Comparison of ENCODE assay signal across 33 cellular contexts in the genomic region with DNA sequence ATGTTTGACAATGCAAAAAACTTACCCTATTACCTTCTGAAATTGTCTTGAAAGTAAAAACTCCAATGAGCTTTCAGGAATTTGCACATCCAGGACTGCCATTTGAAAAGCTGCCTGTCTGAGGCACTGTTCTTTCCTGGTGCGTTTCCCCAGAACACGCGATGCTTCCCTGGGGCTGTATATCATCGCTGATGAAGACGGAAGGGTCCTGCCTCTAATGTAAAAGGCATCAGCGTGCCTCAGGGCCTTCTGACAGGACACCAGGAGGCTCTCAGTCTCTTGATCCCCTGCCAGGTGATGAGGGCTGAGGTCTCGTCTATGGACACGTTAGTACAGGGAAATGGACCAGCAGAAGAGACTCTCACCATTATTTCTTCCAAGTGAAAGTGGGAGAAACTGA.
"Had no signal": no experiment of that assay in that cellular context is flagged by ENCODE, and none has a peak within 500 bp of the region (broad histone marks: within the 10 kb centered on the region; RNA-seq: fewer than 3 reads in every experiment).

No MANE protein-coding gene starts in this region.

- H3K27ac ChIP-seq: ascending aorta, coronary artery, dorsolateral prefrontal cortex, gastrocnemius medialis, heart left ventricle, WERI-Rb-1 had no signal

- DNase-seq: activated B cell treated with CpG ODN at 0.5 μM for 24 hours; activated CD4-positive, alpha-beta memory T cell treated with anti-CD3 and anti-CD28 coated beads for 36 hours; activated CD4-positive, alpha-beta T cell treated with anti-CD3 and anti-CD28 coated beads for 36 hours; activated CD4-positive, alpha-beta T cell treated with anti-CD3 and anti-CD28 coated beads, Interleukin-2, amount 10 ng/mL, durations not matched to agents 24 days and 14 days; activated CD4-positive, CD25-positive, alpha-beta regulatory T cell treated with anti-CD3 and anti-CD28 coated beads, Interleukin-2, amount 50 U/mL, for 72 hours; activated CD8-positive, alpha-beta memory T cell treated with anti-CD3 and anti-CD28 coated beads, Interleukin-2, amount 50 U/mL, for 48 hours; activated CD8-positive, alpha-beta T cell treated with anti-CD3 and anti-CD28 coated beads, Interleukin-2, amount 10 ng/mL, durations not matched to agents 7 days and 5 days; activated gamma-delta T cell; activated naive CD4-positive, alpha-beta T cell; activated naive CD4-positive, alpha-beta T cell treated with anti-CD3 and anti-CD28 coated beads, Interleukin-2, amount 10 ng/mL, durations not matched to agents 7 days and 5 days; activated naive CD8-positive, alpha-beta T cell treated with anti-CD3 and anti-CD28 coated beads, Interleukin-2, amount 10 ng/mL, durations not matched to agents 7 days and 5 days; activated T-cell treated with anti-CD3 and anti-CD28 coated beads for 4 hours; activated T-cell treated with anti-CD3 and anti-CD28 coated beads, Interleukin-2, amount 50 U/mL, for 24 hours; activated T-cell treated with anti-CD3 and anti-CD28 coated beads, Interleukin-2, amount 50 U/mL, for 72 hours; dorsolateral prefrontal cortex; effector CD8-positive, alpha-beta T cell; foreskin fibroblast; gastrocnemius medialis; glutamatergic neuron; heart left ventricle; T-helper 1 cell; T-helper 17 cell; T1000; WERI-Rb-1 had no signal

- H3K27me3 Mint-ChIP-seq: activated B cell treated with CpG ODN at 0.5 μM for 24 hours; activated CD4-positive, alpha-beta memory T cell treated with anti-CD3 and anti-CD28 coated beads for 36 hours; activated CD4-positive, alpha-beta T cell treated with anti-CD3 and anti-CD28 coated beads, Interleukin-2, amount 10 ng/mL, durations not matched to agents 24 days and 14 days; activated naive CD4-positive, alpha-beta T cell treated with anti-CD3 and anti-CD28 coated beads, Interleukin-2, amount 10 ng/mL, durations not matched to agents 7 days and 5 days; activated naive CD8-positive, alpha-beta T cell treated with anti-CD3 and anti-CD28 coated beads, Interleukin-2, amount 10 ng/mL, durations not matched to agents 7 days and 5 days; activated T-cell treated with anti-CD3 and anti-CD28 coated beads, Interleukin-2, amount 50 U/mL, for 24 hours; central memory CD8-positive, alpha-beta T cell; dendritic cell treated with granulocyte-macrophage colony-stimulating factor and Interleukin-4, amounts not matched to agents 40 ng/mL and 50 ng/mL, for 4 days had no signal

- H3K27me3 ChIP-seq: ascending aorta, gastrocnemius medialis had no signal

- H3K4me1 ChIP-seq: ascending aorta, gastrocnemius medialis, heart left ventricle had no signal

- ATAC-seq: activated CD4-positive, alpha-beta T cell treated with anti-CD3 and anti-CD28 coated beads for 36 hours; activated CD8-positive, alpha-beta T cell treated with anti-CD3 and anti-CD28 coated beads, Interleukin-2, amount 10 ng/mL, durations not matched to agents 7 days and 5 days; activated naive CD4-positive, alpha-beta T cell treated with anti-CD3 and anti-CD28 coated beads, Interleukin-2, amount 50 U/mL, for 72 hours; activated T-cell treated with anti-CD3 and anti-CD28 coated beads, Interleukin-2, amount 50 U/mL, for 72 hours; esophagus mucosa; gastrocnemius medialis; heart left ventricle; T-helper 17 cell had no signal

- FAIRE-seq: bronchial epithelial cell had no signal

- H3K9me3 Mint-ChIP-seq: activated B cell treated with CpG ODN at 0.5 μM for 24 hours; activated CD4-positive, alpha-beta memory T cell treated with anti-CD3 and anti-CD28 coated beads for 36 hours; activated CD4-positive, alpha-beta T cell treated with anti-CD3 and anti-CD28 coated beads, Interleukin-2, amount 10 ng/mL, durations not matched to agents 24 days and 14 days; activated naive CD4-positive, alpha-beta T cell treated with anti-CD3 and anti-CD28 coated beads, Interleukin-2, amount 10 ng/mL, durations not matched to agents 7 days and 5 days; activated naive CD4-positive, alpha-beta T cell treated with anti-CD3 and anti-CD28 coated beads, Interleukin-2, amount 50 U/mL, for 72 hours; activated T-cell treated with anti-CD3 and anti-CD28 coated beads, Interleukin-2, amount 50 U/mL, for 24 hours; activated T-cell treated with anti-CD3 and anti-CD28 coated beads, Interleukin-2, amount 50 U/mL, for 72 hours; central memory CD8-positive, alpha-beta T cell; T-helper 2 cell treated with Interferon-gamma antibody and Interleukin-4, amounts not matched to agents 5 μg/mL and 100 μg/mL, for 36 hours had no signal

- H3K27ac Mint-ChIP-seq: activated B cell treated with CpG ODN at 0.5 μM for 24 hours; activated CD4-positive, alpha-beta memory T cell treated with anti-CD3 and anti-CD28 coated beads for 36 hours; activated CD4-positive, alpha-beta T cell treated with anti-CD3 and anti-CD28 coated beads for 36 hours; activated CD4-positive, alpha-beta T cell treated with anti-CD3 and anti-CD28 coated beads, Interleukin-2, amount 10 ng/mL, durations not matched to agents 24 days and 14 days; activated CD8-positive, alpha-beta T cell treated with anti-CD3 and anti-CD28 coated beads, Interleukin-2, amount 10 ng/mL, durations not matched to agents 7 days and 5 days; activated naive CD4-positive, alpha-beta T cell treated with anti-CD3 and anti-CD28 coated beads, Interleukin-2, amount 10 ng/mL, durations not matched to agents 7 days and 5 days; activated naive CD4-positive, alpha-beta T cell treated with anti-CD3 and anti-CD28 coated beads, Interleukin-2, amount 50 U/mL, for 72 hours; activated naive CD8-positive, alpha-beta T cell treated with anti-CD3 and anti-CD28 coated beads, Interleukin-2, amount 10 ng/mL, durations not matched to agents 7 days and 5 days; activated T-cell treated with anti-CD3 and anti-CD28 coated beads, Interleukin-2, amount 50 U/mL, for 24 hours; activated T-cell treated with anti-CD3 and anti-CD28 coated beads, Interleukin-2, amount 50 U/mL, for 72 hours; brain; dendritic cell treated with granulocyte-macrophage colony-stimulating factor and Interleukin-4, amounts not matched to agents 40 ng/mL and 50 ng/mL, for 4 days; T-helper 17 cell; T-helper 2 cell treated with Interferon-gamma antibody and Interleukin-4, amounts not matched to agents 5 μg/mL and 100 μg/mL, for 36 hours had no signal

- H3K4me1 Mint-ChIP-seq: activated B cell treated with CpG ODN at 0.5 μM for 24 hours; activated CD4-positive, alpha-beta T cell treated with anti-CD3 and anti-CD28 coated beads for 36 hours; activated CD4-positive, alpha-beta T cell treated with anti-CD3 and anti-CD28 coated beads, Interleukin-2, amount 10 ng/mL, durations not matched to agents 24 days and 14 days; activated naive CD4-positive, alpha-beta T cell treated with anti-CD3 and anti-CD28 coated beads, Interleukin-2, amount 10 ng/mL, durations not matched to agents 7 days and 5 days; activated naive CD8-positive, alpha-beta T cell treated with anti-CD3 and anti-CD28 coated beads, Interleukin-2, amount 10 ng/mL, durations not matched to agents 7 days and 5 days; central memory CD8-positive, alpha-beta T cell; T-helper 17 cell had no signal

- H3K36me3 ChIP-seq: ascending aorta, gastrocnemius medialis, heart left ventricle, WERI-Rb-1 had no signal

- H3K4me3 ChIP-seq: ascending aorta, coronary artery, dorsolateral prefrontal cortex, gastrocnemius medialis, heart left ventricle had no signal

- H3K36me3 Mint-ChIP-seq: activated CD4-positive, alpha-beta memory T cell treated with anti-CD3 and anti-CD28 coated beads for 36 hours; activated naive CD4-positive, alpha-beta T cell treated with anti-CD3 and anti-CD28 coated beads, Interleukin-2, amount 10 ng/mL, durations not matched to agents 7 days and 5 days; activated naive CD4-positive, alpha-beta T cell treated with anti-CD3 and anti-CD28 coated beads, Interleukin-2, amount 50 U/mL, for 72 hours; activated naive CD8-positive, alpha-beta T cell treated with anti-CD3 and anti-CD28 coated beads, Interleukin-2, amount 10 ng/mL, durations not matched to agents 7 days and 5 days; brain had no signal

- H3K9me3 ChIP-seq: ascending aorta, gastrocnemius medialis, heart left ventricle had no signal

- H3K4me3 Mint-ChIP-seq: activated B cell treated with CpG ODN at 0.5 μM for 24 hours; activated CD4-positive, alpha-beta memory T cell treated with anti-CD3 and anti-CD28 coated beads for 36 hours; activated CD4-positive, alpha-beta T cell treated with anti-CD3 and anti-CD28 coated beads for 36 hours; activated CD4-positive, alpha-beta T cell treated with anti-CD3 and anti-CD28 coated beads, Interleukin-2, amount 10 ng/mL, durations not matched to agents 24 days and 14 days; activated CD8-positive, alpha-beta T cell treated with anti-CD3 and anti-CD28 coated beads, Interleukin-2, amount 10 ng/mL, durations not matched to agents 7 days and 5 days; activated naive CD4-positive, alpha-beta T cell treated with anti-CD3 and anti-CD28 coated beads, Interleukin-2, amount 10 ng/mL, durations not matched to agents 7 days and 5 days; activated naive CD8-positive, alpha-beta T cell treated with anti-CD3 and anti-CD28 coated beads, Interleukin-2, amount 10 ng/mL, durations not matched to agents 7 days and 5 days; activated T-cell treated with anti-CD3 and anti-CD28 coated beads, Interleukin-2, amount 50 U/mL, for 24 hours; activated T-cell treated with anti-CD3 and anti-CD28 coated beads, Interleukin-2, amount 50 U/mL, for 72 hours; brain; central memory CD8-positive, alpha-beta T cell; dendritic cell treated with granulocyte-macrophage colony-stimulating factor and Interleukin-4, amounts not matched to agents 40 ng/mL and 50 ng/mL, for 4 days; T-helper 17 cell; T-helper 2 cell treated with Interferon-gamma antibody and Interleukin-4, amounts not matched to agents 5 μg/mL and 100 μg/mL, for 36 hours had no signal
